In genomic region chr9:114805670-114806551, GRCh38 we compare ENCODE assay signal across 8 cellular contexts. TPM values are rescaled to one million over a fixed set of nuclear protein-coding genes. Genes with fewer than 3 reads are reported as not detected.
DNase-seq lines count a peak whose midpoint lies in the region; ATAC-seq and TF ChIP-seq lines count a peak whose summit lies in the region.

TSS of gene TNFSF15 (minus strand) at chr9:114806039. CDS start at chr9:114806012, 27 bp downstream.

- H3K9me3 Mint-ChIP-seq in CD14-positive monocyte: peaks cover 0 to 3% (median 0%) of the 10 kb centered on the region in 7 donors

- peak within 1 kb of the TSS; percentile 88 for H3K27ac ChIP-seq in colonic mucosa

- DNase-seq in CD14-positive monocyte (ENCODE audit: low spot score) (no peak), NOMO-1 (lab: John Stamatoyannopoulos, UW; ENCODE audit: unreplicated experiment in 2 of 2) (peak; percentile 82 to 84), colonic mucosa (peak; percentile 72), superior temporal gyrus (ENCODE audit: extremely low spot score) (no peak), cerebellar cortex (ENCODE audit: low spot score) (no peak)

- H3K27me3 ChIP-seq in colonic mucosa (no peaks in the 10 kb centered on the region), mucosa of stomach (ENCODE audit: control insufficient read depth, insufficient read depth, low read length) (no peaks in the 10 kb centered on the region)

- H3K4me3 Mint-ChIP-seq in CD14-positive monocyte: peak within 1 kb of the TSS; percentile 76 to 89

- H3K4me1 ChIP-seq in colonic mucosa (peaks cover 15% of the 10 kb centered on the region), mucosa of stomach (ENCODE audit: control insufficient read depth, insufficient read depth, low read length) (peaks cover 37% of the 10 kb centered on the region)

- H3K9me3 ChIP-seq in colonic mucosa (no peaks in the 10 kb centered on the region), mucosa of stomach (ENCODE audit: control insufficient read depth, low read length) (no peaks in the 10 kb centered on the region)

- ATAC-seq in GM18907 (IDR thresholded peaks at IDR 0.05; ENCODE audit: unreplicated experiment) (peak; percentile 95), HG03097 (IDR thresholded peaks at IDR 0.05; ENCODE audit: low FRiP score, unreplicated experiment) (peak; percentile 93)

- peak within 1 kb of the TSS; percentile 24 for H3K4me3 ChIP-seq in colonic mucosa
- H3K4me3 ChIP-seq in mucosa of stomach (ENCODE audit: low read length): peak within 1 kb of the TSS; percentile 33

- H3K36me3 Mint-ChIP-seq in CD14-positive monocyte: peaks cover 0 to 11% of the 10 kb centered on the region in 2 donors

- intact Hi-C loops in CD14-positive monocyte (cut with micrococcal nuclease): loop anchor here (1.0 to 10.0 kb wide), 2 partner anchors 9 to 89 kb away; no protein-coding TSS in a partner anchor
- intact Hi-C loops in colonic mucosa (cut with DNase I): no loop called here

- H3K27me3 Mint-ChIP-seq in CD14-positive monocyte (ENCODE audit: low read depth in 3 of 3): peaks cover 2 to 3% (median 3%) of the 10 kb centered on the region in 3 donors

- peaks cover 44% of the 10 kb centered on the region for H3K4me1 Mint-ChIP-seq in CD14-positive monocyte

- H3K9ac ChIP-seq in colonic mucosa (ENCODE audit: low read depth in 2 of 2, low read length in 2 of 2) (peak within 1 kb of the TSS in 1 of 2 donors; percentile 74), mucosa of stomach (ENCODE audit: low read length) (peak within 1 kb of the TSS; percentile 44)

- H3K27ac Mint-ChIP-seq in CD14-positive monocyte: peak within 1 kb of the TSS; percentile 82 to 96 (median 92)

- no peak for TF ChIP-seq CTCF in CD14-positive monocyte (IDR thresholded peaks at IDR 0.05)
- TF ChIP-seq CTCF in colonic mucosa (IDR thresholded peaks at IDR 0.05): no peak

- H3K36me3 ChIP-seq in colonic mucosa (no peaks in the 10 kb centered on the region), mucosa of stomach (ENCODE audit: control insufficient read depth, insufficient read depth, low read length) (no peaks in the 10 kb centered on the region)

RNA-seq across cellular contexts. Expression of gene TNFSF15, which starts in this region (rescaled TPM):
- under 1 TPM; 0.07 to 0.11 TPM for polyA plus RNA-seq in CD14-positive monocyte
- total RNA-seq in colonic mucosa: 1 to 10 TPM in 1 of 2 donors, under 1 TPM in 1; 0.84 to 2.9 TPM

Comparison
In these comparisons a context has a peak if more than half of its experiments do, and no peak if none do; other contexts are left out.
1. DNase-seq: peak in NOMO-1 (2 of 2) and colonic mucosa (single experiment); none in CD14-positive monocyte (single experiment), superior temporal gyrus (single experiment) and cerebellar cortex (single experiment).